Comparison of ENCODE assay signal across 2 cellular contexts in genomic region chr10:12348870-12349627, GRCh38.
A peak's percentile ranks its signal among the peaks of the same experiment; 100 is the strongest.
TF ChIP-seq lines count a peak whose summit lies in the region.

Gene CAMK1D, plus strand, starts transcription at chr10:12349547.

TF ChIP-seq in GM23338, 12 proteins besides CTCF, POLR2A, EP300 and RAD21:
- TF ChIP-seq REST (IDR thresholded peaks at IDR 0.05; ENCODE audit: unreplicated experiment) = no peak
- no peak for TF ChIP-seq STAT1 (IDR thresholded peaks at IDR 0.05; ENCODE audit: unreplicated experiment)
- no peak for TF ChIP-seq JUNB (IDR thresholded peaks at IDR 0.05; ENCODE audit: unreplicated experiment)
- TF ChIP-seq ZNF114 (CRISPR knock-in tag; IDR thresholded peaks at IDR 0.05) = no peak
- TF ChIP-seq EZH2 (IDR thresholded peaks at IDR 0.05; ENCODE audit: low read depth, unreplicated experiment) = no peak
- no peak for TF ChIP-seq EZH2phosphoT487 (IDR thresholded peaks at IDR 0.05; ENCODE audit: unreplicated experiment)
- no peak for TF ChIP-seq ZNF331 (CRISPR knock-in tag; IDR thresholded peaks at IDR 0.05; ENCODE audit: low read depth)
- TF ChIP-seq NANOG (IDR thresholded peaks at IDR 0.05; ENCODE audit: borderline replicate concordance) = no peak
- TF ChIP-seq ZNF462 (CRISPR knock-in tag; IDR thresholded peaks at IDR 0.05) = no peak
- no peak for TF ChIP-seq CREB1 (CRISPR knock-in tag; IDR thresholded peaks at IDR 0.05; ENCODE audit: low read depth)
- TF ChIP-seq POLR2AphosphoS5 (IDR thresholded peaks at IDR 0.05; ENCODE audit: low read depth) = no peak; the same call in 1 of the 2 replicates

TF ChIP-seq in GM12878, 131 proteins besides CTCF, POLR2A, EP300 and RAD21 (continued from another document and continues in another):
- no peak for TF ChIP-seq IRF5 (IDR thresholded peaks at IDR 0.05; ENCODE audit: borderline replicate concordance)
- peak; percentile 36; the same call in 1 of the 2 replicates for TF ChIP-seq ZNF217 (IDR thresholded peaks at IDR 0.05)
- no peak for TF ChIP-seq BRCA1 (IDR thresholded peaks at IDR 0.05; ENCODE audit: low read depth, low read length)
- TF ChIP-seq EED (IDR thresholded peaks at IDR 0.05; ENCODE audit: low read depth) = peak; percentile 58; the same call in 1 of the 2 replicates
- no peak for TF ChIP-seq ZBTB40 (IDR thresholded peaks at IDR 0.05; ENCODE audit: borderline replicate concordance)
- TF ChIP-seq NFYA (IDR thresholded peaks at IDR 0.05; ENCODE audit: borderline replicate concordance, low read depth, low read length) = no peak
- TF ChIP-seq NBN (IDR thresholded peaks at IDR 0.05) = 0 out of 2 replicates have a peak, but pooled peaks have one; percentile 40
- TF ChIP-seq POLR2AphosphoS5 (IDR thresholded peaks at IDR 0.05; ENCODE audit: low read length) = peak; percentile 69; the same call in 1 of the 2 replicates
- TF ChIP-seq ATF7 (IDR thresholded peaks at IDR 0.05; ENCODE audit: low read depth) = no peak
- TF ChIP-seq DPF2 (IDR thresholded peaks at IDR 0.05) = peak; percentile 61; the same call in 1 of the 2 replicates
- TF ChIP-seq TBL1XR1 (IDR thresholded peaks at IDR 0.05; ENCODE audit: low read depth, low read length) = 0 out of 2 replicates have a peak, but pooled peaks have one; percentile 1
- TF ChIP-seq JUND (IDR thresholded peaks at IDR 0.05; ENCODE audit: low read depth, low read length) = no peak
- no peak for TF ChIP-seq E4F1 (IDR thresholded peaks at IDR 0.05; ENCODE audit: borderline replicate concordance, partially characterized antibody)
- TF ChIP-seq MYB (IDR thresholded peaks at IDR 0.05; ENCODE audit: borderline replicate concordance, low read depth, low read length) = no peak
- TF ChIP-seq BMI1 (IDR thresholded peaks at IDR 0.05; ENCODE audit: borderline replicate concordance) = peak; percentile 42; the same call in 1 of the 2 replicates
- TF ChIP-seq MXI1 (IDR thresholded peaks at IDR 0.05; ENCODE audit: low read depth, low read length) = peak; percentile 68
- TF ChIP-seq RB1 (IDR thresholded peaks at IDR 0.05; ENCODE audit: borderline replicate concordance) = peak; percentile 51; the same call in 1 of the 2 replicates
- no peak for TF ChIP-seq ESRRA (IDR thresholded peaks at IDR 0.05; ENCODE audit: low read length)
- peak; percentile 28 for TF ChIP-seq MEF2B (IDR thresholded peaks at IDR 0.05; ENCODE audit: partially characterized antibody, poor library complexity, severe bottlenecking)
- TF ChIP-seq ZSCAN29 (IDR thresholded peaks at IDR 0.05) = 0 out of 2 replicates have a peak, but pooled peaks have one; percentile 24
- 0 out of 2 replicates have a peak, but pooled peaks have one; percentile 18 for TF ChIP-seq NR2C1 (IDR thresholded peaks at IDR 0.05)
- TF ChIP-seq KLF5 (IDR thresholded peaks at IDR 0.05; ENCODE audit: partially characterized antibody) = no peak
- TF ChIP-seq TAF1 (IDR thresholded peaks at IDR 0.05; ENCODE audit: borderline replicate concordance, low read depth, low read length) = 0 out of 2 replicates have a peak, but pooled peaks have one; percentile 10
- TF ChIP-seq REST (IDR thresholded peaks at IDR 0.05; ENCODE audit: low read depth, low read length) = no peak
- TF ChIP-seq NR2F1 (conservative IDR thresholded peaks at IDR 0.05) = peak; percentile 72
- TF ChIP-seq ZBTB33 (IDR thresholded peaks at IDR 0.05) = no peak
- TF ChIP-seq MAX (IDR thresholded peaks at IDR 0.05; ENCODE audit: low read depth, low read length) = peak; percentile 46
- TF ChIP-seq PRDM15 (CRISPR knock-in tag; IDR thresholded peaks at IDR 0.05) = no peak
- peak; percentile 54 to 84 for TF ChIP-seq BHLHE40 (IDR thresholded peaks at IDR 0.05; ENCODE audit: borderline replicate concordance in 1 of 2, low read depth in 2 of 2, low read length in 1 of 2)
- no peak for TF ChIP-seq ZZZ3 (IDR thresholded peaks at IDR 0.05; ENCODE audit: control insufficient read depth, insufficient read length, low read depth)
- TF ChIP-seq NKRF (conservative IDR thresholded peaks at IDR 0.05) = peak; percentile 28; the same call in 1 of the 2 replicates
- peak; percentile 45; the same call in 1 of the 2 replicates for TF ChIP-seq IKZF1 (conservative IDR thresholded peaks at IDR 0.05)
- TF ChIP-seq CBFB (IDR thresholded peaks at IDR 0.05; ENCODE audit: low read depth) = no peak
- no peak for TF ChIP-seq CHD2 (IDR thresholded peaks at IDR 0.05; ENCODE audit: borderline replicate concordance, low read depth, low read length)
- TF ChIP-seq CBX5 (IDR thresholded peaks at IDR 0.05; ENCODE audit: low read depth) = peak; percentile 79; the same call in 1 of the 2 replicates
